In genomic region chr2:180169474-180169873, GRCh38 we compare ENCODE assay signal across 20 cellular contexts.
DNase-seq lines count a peak whose midpoint lies in the region; FAIRE-seq and TF ChIP-seq lines count a peak whose summit lies in the region.
"Had no signal": no experiment of that assay in that cellular context is flagged by ENCODE, and none has a peak within 500 bp of the region (broad histone marks: within the 10 kb centered on the region; RNA-seq: fewer than 3 reads in every experiment).

No MANE protein-coding gene starts in this region.

- FAIRE-seq in D721Med (lab: Jason Lieb, UNC), result no peak
- FAIRE-seq: GM12891, GM19239 had no signal

- no peaks in the 10 kb centered on the region for H3K9me2 ChIP-seq in SK-N-SH

- H3K4me3 ChIP-seq in mesendoderm (ENCODE audit: low read length), result no peak overlapping the region
- no peak overlapping the region for H3K4me3 ChIP-seq in esophagus muscularis mucosa
- no peak overlapping the region for H3K4me3 ChIP-seq in SK-N-SH (ENCODE audit: low read depth in 2 of 2, low read length in 1 of 2)
- H3K4me3 ChIP-seq: BLaER1 treated with 17β-estradiol and CSF1 and Interleukin-3, amounts not matched to agents 10 nM and 100 nM; GM23248; HAP-1 had no signal

- H4K8ac ChIP-seq in mesendoderm (ENCODE audit: low read depth, low read length), result no peak overlapping the region

- H3K36me3 ChIP-seq in mesendoderm (ENCODE audit: control insufficient read depth, insufficient read depth, low read length) (no peaks in the 10 kb centered on the region), esophagus muscularis mucosa (no peaks in the 10 kb centered on the region), SK-N-SH (replicated peaks in 1 of 2; ENCODE audit: control insufficient read depth in 1 of 2, insufficient read depth in 2 of 2, low read length in 1 of 2) (no peaks in the 10 kb centered on the region)
- H3K36me3 ChIP-seq: BLaER1 treated with 17β-estradiol and CSF1 and Interleukin-3, amounts not matched to agents 10 nM and 100 nM; HAP-1 had no signal

- H3K9ac ChIP-seq in mesendoderm (ENCODE audit: low read length) (no peak overlapping the region), SK-N-SH (no peak overlapping the region)
- H3K9ac ChIP-seq: BLaER1 treated with 17β-estradiol and CSF1 and Interleukin-3, amounts not matched to agents 10 nM and 100 nM; GM23248 had no signal

- no peak overlapping the region for H3K4ac ChIP-seq in mesendoderm (ENCODE audit: low read depth, low read length)

- no peak overlapping the region for H3K27ac ChIP-seq in mesendoderm (ENCODE audit: low read depth, low read length)
- H3K27ac ChIP-seq in esophagus muscularis mucosa (replicated peaks in 1 of 4), result no peak overlapping the region
- H3K27ac ChIP-seq in SK-N-SH (ENCODE audit: low read depth in 2 of 2, low read length in 1 of 2), result no peak overlapping the region
- H3K27ac ChIP-seq: BLaER1 treated with 17β-estradiol and CSF1 and Interleukin-3, amounts not matched to agents 10 nM and 100 nM; GM23248; HL-60 had no signal

- H3K79me1 ChIP-seq in mesendoderm (ENCODE audit: low read length), result no peaks in the 10 kb centered on the region

- no peak overlapping the region for H3K56ac ChIP-seq in mesendoderm (ENCODE audit: low read length)

- H3K9me3 ChIP-seq in esophagus muscularis mucosa (peaks cover 0 to 6% (median 0%) of the 10 kb centered on the region in 4 donors), SK-N-SH (peaks cover 3% of the 10 kb centered on the region; the same call in 1 of the 2 replicates)

- peak; percentile 20 for DNase-seq in DMS53 (lab: John Stamatoyannopoulos, UW)
- DNase-seq in DMS53 treated with DMSO at 0.1 percent for 48 hours (lab: John Stamatoyannopoulos, UW; ENCODE audit: unreplicated experiment), result no peak
- DNase-seq in OCI-M1 (lab: John Stamatoyannopoulos, UW), result peak; percentile 15
- DNase-seq in mesendoderm, result peak; percentile 13
- no peak for DNase-seq in esophagus muscularis mucosa (ENCODE audit: extremely low spot score)
- DNase-seq in D721Med (ENCODE audit: insufficient read length, low spot score), result no peak
- no peak for DNase-seq in SK-N-SH
- DNase-seq: 8988T; Calu3; CD8-positive, alpha-beta T cell; DMS153; DND-41; EL; GM23248; HFFc6 had no signal

- no peak for TF ChIP-seq POLR2A in esophagus muscularis mucosa (IDR thresholded peaks at IDR 0.05; ENCODE audit: low read depth)

- no peak for TF ChIP-seq RAD21 in SK-N-SH (IDR thresholded peaks at IDR 0.05; ENCODE audit: low read length)

- H3K27me3 ChIP-seq in mesendoderm (ENCODE audit: insufficient read depth, low read length, poor library complexity), result no peaks in the 10 kb centered on the region
- H3K27me3 ChIP-seq in esophagus muscularis mucosa, result no peaks in the 10 kb centered on the region
- no peaks in the 10 kb centered on the region for H3K27me3 ChIP-seq in SK-N-SH (ENCODE audit: insufficient read depth)
- H3K27me3 ChIP-seq: BLaER1 treated with 17β-estradiol and CSF1 and Interleukin-3, amounts not matched to agents 10 nM and 100 nM had no signal

- no peaks in the 10 kb centered on the region for H3K79me2 ChIP-seq in mesendoderm (ENCODE audit: control insufficient read depth, insufficient read depth, low read length)
- no peaks in the 10 kb centered on the region for H3K79me2 ChIP-seq in SK-N-SH (ENCODE audit: insufficient read depth)

- H3K23ac ChIP-seq in mesendoderm (ENCODE audit: low read length), result no peak overlapping the region

- H2AFZ ChIP-seq in SK-N-SH (ENCODE audit: low read depth), result no peak overlapping the region
- H2AFZ ChIP-seq: GM23248 had no signal

- H4K20me1 ChIP-seq in SK-N-SH (ENCODE audit: insufficient read depth), result no peaks in the 10 kb centered on the region
- H4K20me1 ChIP-seq: BLaER1 treated with 17β-estradiol and CSF1 and Interleukin-3, amounts not matched to agents 10 nM and 100 nM had no signal

- H3F3A ChIP-seq in SK-N-SH (replicated peaks; ENCODE audit: insufficient read depth), result no peaks in the 10 kb centered on the region

- no peak overlapping the region for H2BK5ac ChIP-seq in mesendoderm (ENCODE audit: low read length)

- H4K5ac ChIP-seq in mesendoderm (ENCODE audit: low read length), result no peak overlapping the region

- H3K4me2 ChIP-seq in mesendoderm (ENCODE audit: low read length), result no peak overlapping the region
- H3K4me2 ChIP-seq in SK-N-SH, result no peak overlapping the region
- H3K4me2 ChIP-seq: BLaER1 treated with 17β-estradiol and CSF1 and Interleukin-3, amounts not matched to agents 10 nM and 100 nM had no signal

- CTCF ChIA-PET in SK-N-SH (lab: Yijun Ruan, JAX), result no interaction called here

- H2BK120ac ChIP-seq in mesendoderm (ENCODE audit: low read depth, low read length), result no peak overlapping the region

- POLR2A ChIA-PET in SK-N-SH (lab: Yijun Ruan, JAX), result no interaction called here

- H2BK15ac ChIP-seq in mesendoderm (replicated peaks; ENCODE audit: low read depth), result no peak overlapping the region

- intact Hi-C loops in esophagus muscularis mucosa (cut with DNase I), result no loop called here

- H2AK5ac ChIP-seq in mesendoderm (ENCODE audit: low read length), result no peak overlapping the region

- H3K18ac ChIP-seq in mesendoderm (ENCODE audit: low read length), result no peak overlapping the region

- H3K4me1 ChIP-seq in mesendoderm (ENCODE audit: control insufficient read depth, low read depth, low read length) (no peaks in the 10 kb centered on the region), esophagus muscularis mucosa (no peaks in the 10 kb centered on the region), SK-N-SH (ENCODE audit: control insufficient read depth in 1 of 2, insufficient read depth in 2 of 2, low read depth in 1 of 2, low read length in 1 of 2) (no peaks in the 10 kb centered on the region)
- H3K4me1 ChIP-seq: BLaER1 treated with 17β-estradiol and CSF1 and Interleukin-3, amounts not matched to agents 10 nM and 100 nM; HAP-1 had no signal

- no peak for TF ChIP-seq CTCF in esophagus muscularis mucosa (IDR thresholded peaks at IDR 0.05)
- no peak for TF ChIP-seq CTCF in D721Med (IDR thresholded peaks at IDR 0.05; ENCODE audit: insufficient read depth, missing control alignments)
- no peak for TF ChIP-seq CTCF in SK-N-SH (IDR thresholded peaks at IDR 0.05)

- TF ChIP-seq EP300 in esophagus muscularis mucosa (IDR thresholded peaks at IDR 0.05) (no peak), SK-N-SH (IDR thresholded peaks at IDR 0.05; ENCODE audit: borderline replicate concordance in 1 of 2, low read depth in 1 of 2, low read length in 1 of 2) (no peak)

TF ChIP-seq in SK-N-SH, 30 proteins besides CTCF, POLR2A, EP300 and RAD21:
- TF ChIP-seq FOXJ3 (CRISPR knock-in tag; IDR thresholded peaks at IDR 0.05) (no peak), NFIC (IDR thresholded peaks at IDR 0.05; ENCODE audit: borderline replicate concordance) (no peak)

Comparison
In these comparisons a context has a peak if more than half of its experiments do, and no peak if none do; other contexts are left out.
1. DNase-seq: peak in DMS53 (single experiment), OCI-M1 (single experiment) and mesendoderm (single experiment); none in DMS53 treated with DMSO at 0.1 percent for 48 hours (single experiment), esophagus muscularis mucosa (single experiment), D721Med (single experiment) and SK-N-SH (single experiment).